In the genomic region with DNA sequence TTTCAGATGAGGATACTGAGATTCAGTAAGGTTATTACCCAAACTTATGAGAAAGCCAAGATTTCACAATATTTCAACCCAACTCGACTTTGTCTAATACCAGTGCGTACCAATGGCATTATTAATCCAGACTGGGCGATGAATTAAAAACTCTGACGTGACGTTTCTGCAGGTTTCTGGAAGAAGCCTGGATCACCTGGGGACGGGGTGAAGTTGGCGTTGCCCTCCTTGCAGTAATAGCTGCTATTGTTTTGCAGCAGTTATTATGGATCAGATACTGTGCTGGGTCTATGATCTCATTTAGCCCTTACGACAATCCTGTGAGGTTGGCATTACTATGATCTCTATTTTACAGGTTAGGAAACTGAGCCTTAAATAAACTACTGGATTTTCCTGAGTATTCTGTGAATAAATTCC, we compare ENCODE assay signal across 1 cellular context.
A peak's percentile ranks its signal among the peaks of the same experiment; 100 is the strongest.
TF ChIP-seq lines count a peak whose summit lies in the region.

No MANE protein-coding gene starts in this region.

TF ChIP-seq in HepG2, 621 proteins besides CTCF, POLR2A, EP300 and RAD21 (continued from another document):
- TF ChIP-seq DBP (CRISPR knock-in tag; IDR thresholded peaks at IDR 0.05; ENCODE audit: not compliant biosample characterization) (no peak), FLYWCH1 (CRISPR knock-in tag; IDR thresholded peaks at IDR 0.05) (no peak), ZNF790 (CRISPR knock-in tag; IDR thresholded peaks at IDR 0.05; ENCODE audit: borderline replicate concordance) (no peak), NR2C2 (CRISPR knock-in tag; IDR thresholded peaks at IDR 0.05; ENCODE audit: borderline replicate concordance) (no peak), ESRRA (CRISPR knock-in tag; IDR thresholded peaks at IDR 0.05; ENCODE audit: low read depth) (no peak), AHDC1 (CRISPR knock-in tag; IDR thresholded peaks at IDR 0.05; ENCODE audit: borderline replicate concordance) (no peak), NONO (IDR thresholded peaks at IDR 0.05) (no peak), NONO (CRISPR knock-in tag; conservative IDR thresholded peaks at IDR 0.05) (no peak), MXD3 (CRISPR knock-in tag; IDR thresholded peaks at IDR 0.05) (no peak), ZNF503 (CRISPR knock-in tag; IDR thresholded peaks at IDR 0.05) (no peak), CHCHD3 (CRISPR knock-in tag; IDR thresholded peaks at IDR 0.05) (no peak), ZNF777 (CRISPR knock-in tag; IDR thresholded peaks at IDR 0.05) (0 out of 2 replicates have a peak, but pooled peaks have one; percentile 9)
- TF ChIP-seq, protein P1, sequence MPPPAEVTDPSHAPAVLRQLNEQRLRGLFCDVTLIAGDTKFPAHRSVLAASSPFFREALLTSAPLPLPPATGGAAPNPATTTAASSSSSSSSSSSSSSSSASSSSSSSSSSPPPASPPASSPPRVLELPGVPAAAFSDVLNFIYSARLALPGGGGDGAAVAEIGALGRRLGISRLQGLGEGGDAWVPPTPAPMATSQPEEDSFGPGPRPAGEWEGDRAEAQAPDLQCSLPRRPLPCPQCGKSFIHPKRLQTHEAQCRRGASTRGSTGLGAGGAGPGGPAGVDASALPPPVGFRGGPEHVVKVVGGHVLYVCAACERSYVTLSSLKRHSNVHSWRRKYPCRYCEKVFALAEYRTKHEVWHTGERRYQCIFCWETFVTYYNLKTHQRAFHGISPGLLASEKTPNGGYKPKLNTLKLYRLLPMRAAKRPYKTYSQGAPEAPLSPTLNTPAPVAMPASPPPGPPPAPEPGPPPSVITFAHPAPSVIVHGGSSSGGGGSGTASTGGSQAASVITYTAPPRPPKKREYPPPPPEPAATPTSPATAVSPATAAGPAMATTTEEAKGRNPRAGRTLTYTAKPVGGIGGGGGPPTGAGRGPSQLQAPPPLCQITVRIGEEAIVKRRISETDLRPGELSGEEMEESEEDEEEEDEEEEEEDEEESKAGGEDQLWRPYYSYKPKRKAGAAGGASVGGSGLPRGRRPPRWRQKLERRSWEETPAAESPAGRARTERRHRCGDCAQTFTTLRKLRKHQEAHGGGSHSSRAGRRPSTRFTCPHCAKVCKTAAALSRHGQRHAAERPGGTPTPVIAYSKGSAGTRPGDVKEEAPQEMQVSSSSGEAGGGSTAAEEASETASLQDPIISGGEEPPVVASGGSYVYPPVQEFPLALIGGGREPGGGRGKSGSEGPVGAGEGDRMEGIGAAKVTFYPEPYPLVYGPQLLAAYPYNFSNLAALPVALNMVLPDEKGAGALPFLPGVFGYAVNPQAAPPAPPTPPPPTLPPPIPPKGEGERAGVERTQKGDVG (CRISPR knock-in tag; IDR thresholded peaks at IDR 0.05; ENCODE audit: borderline replicate concordance): 0 out of 2 replicates have a peak, but pooled peaks have one; percentile 1
